In genomic region chr12:29149691-29150382, GRCh38 we compare ENCODE assay signal across 8 cellular contexts. TPM values are rescaled to one million over a fixed set of nuclear protein-coding genes. Genes with fewer than 3 reads are reported as not detected.
DNase-seq lines count a peak whose midpoint lies in the region; ATAC-seq and TF ChIP-seq lines count a peak whose summit lies in the region.

No MANE protein-coding gene starts in this region.

- peak overlapping the region; percentile 84 for H3K4me3 ChIP-seq in AG04449 (ENCODE audit: low read depth, low read length)
- peak overlapping the region; percentile 74 for H3K4me3 ChIP-seq in SJCRH30
- H3K4me3 ChIP-seq in endodermal cell (ENCODE audit: low read length), result peak overlapping the region; percentile 81
- peak overlapping the region; percentile 88 to 93 for H3K4me3 ChIP-seq in muscle layer of duodenum (ENCODE audit: low read depth in 1 of 2, low read length in 2 of 2)

- H3K4me3 Mint-ChIP-seq in endodermal cell, result peak overlapping the region; percentile 80

- POLR2A ChIA-PET in AG04449 (lab: Yijun Ruan, JAX), result no interaction called here

- peaks cover 2% of the 10 kb centered on the region for H3K36me3 Mint-ChIP-seq in endodermal cell (ENCODE audit: low read depth)

- no peak for ATAC-seq in HG03565 (IDR thresholded peaks at IDR 0.05; ENCODE audit: unreplicated experiment)
- no peak for ATAC-seq in HG03469 (IDR thresholded peaks at IDR 0.05; ENCODE audit: unreplicated experiment)

- DNase-seq in AG04449 (ENCODE audit: low read depth, low spot score) (no peak), GM20000 (ENCODE audit: low spot score) (peak; percentile 36), SJCRH30 (no peak), endodermal cell (peak; percentile 82), cerebellar nuclear complex (lab: John Stamatoyannopoulos, UW) (no peak)

- TF ChIP-seq CTCF in AG04449 (IDR thresholded peaks at IDR 0.05; ENCODE audit: insufficient read depth, low read length, missing control alignments), result no peak
- TF ChIP-seq CTCF in GM20000 (IDR thresholded peaks at IDR 0.05; ENCODE audit: extremely low read depth, missing control alignments), result no peak
- no peak for TF ChIP-seq CTCF in endodermal cell (conservative IDR thresholded peaks at IDR 0.05)

- H3K9me3 Mint-ChIP-seq in endodermal cell, result peaks cover 9% of the 10 kb centered on the region

- 0 out of 2 replicates have a peak, but pooled peaks cover 3% of the 10 kb centered on the region for H3K9me3 ChIP-seq in SJCRH30 (replicated peaks)
- peaks cover 12% of the 10 kb centered on the region for H3K9me3 ChIP-seq in endodermal cell (ENCODE audit: control insufficient read depth, low read length)
- no peaks in the 10 kb centered on the region for H3K9me3 ChIP-seq in muscle layer of duodenum (ENCODE audit: control insufficient read depth in 1 of 2, low read length in 2 of 2)

- WGBS in endodermal cell (ENCODE audit: insufficient coverage in 1 of 2, insufficient read length in 1 of 2), 2 experiments, result 28 to 58% methylated on average over 10 to 38 of the region's 38 CpGs

- no peaks in the 10 kb centered on the region for H3K36me3 ChIP-seq in SJCRH30
- H3K36me3 ChIP-seq in endodermal cell (ENCODE audit: control insufficient read depth, insufficient read depth, low read length), result no peaks in the 10 kb centered on the region
- H3K36me3 ChIP-seq in muscle layer of duodenum (ENCODE audit: control insufficient read depth in 1 of 2, insufficient read depth in 2 of 2, low read length in 2 of 2), result no peaks in the 10 kb centered on the region

- H3K4me1 Mint-ChIP-seq in endodermal cell, result peaks cover 71% of the 10 kb centered on the region

- H3K27me3 ChIP-seq in SJCRH30, result no peaks in the 10 kb centered on the region
- no peaks in the 10 kb centered on the region for H3K27me3 ChIP-seq in endodermal cell (ENCODE audit: control insufficient read depth, insufficient read depth, low read length, poor library complexity, severe bottlenecking)
- no peaks in the 10 kb centered on the region for H3K27me3 ChIP-seq in muscle layer of duodenum (ENCODE audit: low read depth, low read length)

- H3K27ac ChIP-seq in SJCRH30 (peak overlapping the region; percentile 79; the same call in 1 of the 2 replicates), endodermal cell (ENCODE audit: low read depth, low read length) (no peak overlapping the region), muscle layer of duodenum (ENCODE audit: low read length) (peak overlapping the region; percentile 32)

- H3K4me1 ChIP-seq in SJCRH30 (peaks cover 14% of the 10 kb centered on the region), endodermal cell (ENCODE audit: control insufficient read depth, insufficient read depth, low read length) (no peaks in the 10 kb centered on the region), muscle layer of duodenum (ENCODE audit: control insufficient read depth in 1 of 2, insufficient read depth in 2 of 2, low read length in 2 of 2) (peaks cover 13 to 22% of the 10 kb centered on the region in 2 donors)

- peak overlapping the region; percentile 98 for H3K27ac Mint-ChIP-seq in endodermal cell

- H3K27me3 Mint-ChIP-seq in endodermal cell (ENCODE audit: insufficient read depth), result no peaks in the 10 kb centered on the region

- H3K9ac ChIP-seq in endodermal cell (ENCODE audit: extremely low read depth, low read length, poor library complexity, severe bottlenecking), result peak overlapping the region; percentile 50

- CTCF ChIA-PET in AG04449 (lab: Yijun Ruan, JAX), result no interaction called here

RNA-seq across cellular contexts. Expression of gene FAR2, which starts 0.8 kb away (rescaled TPM):
- total RNA-seq in SJCRH30 (2014; rRNA removed; shearing (Covaris generic)), result 12.6 and 19.1 TPM in 2 replicates
- total RNA-seq in endodermal cell, result 10 to 100 TPM; 42.5 to 96.7 TPM
- 5.6 TPM for polyA plus RNA-seq in endodermal cell (2013, experiment 1 of 2)
- polyA plus RNA-seq in endodermal cell (2013, experiment 2 of 2), result 5.5 TPM

Comparison
In these comparisons a context has a peak if more than half of its experiments do, and no peak if none do; other contexts are left out.
1. DNase-seq: peak in GM20000 (single experiment) and endodermal cell (single experiment); none in AG04449 (single experiment), SJCRH30 (0 of 2) and cerebellar nuclear complex (0 of 2).
2. Peak in every context shown above with its lines, with median percentiles within 50 percentile points of each other: H3K4me3 ChIP-seq.